8 cellular contexts compared by ENCODE assay signal in genomic region chr17:41965694-41966375, GRCh38. TPM values are rescaled to one million over a fixed set of nuclear protein-coding genes. Genes with fewer than 3 reads are reported as not detected.
DNase-seq lines count a peak whose midpoint lies in the region; ATAC-seq and TF ChIP-seq lines count a peak whose summit lies in the region.

No MANE protein-coding gene starts in this region.

- POLR2A ChIA-PET in activated CD8-positive, alpha-beta T cell treated with anti-CD3 and anti-CD28 coated beads for 36 hours (lab: Charles Lee), result interaction anchor here (1.1 to 6.0 kb wide), 8 partner anchors 10 to 275 kb away, joined by 3 to 41 read pairs (median 5); partner anchors contain the start of gene DNAJC7

- peaks cover 21% of the 10 kb centered on the region for H3K4me1 ChIP-seq in effector memory CD4-positive, alpha-beta T cell (ENCODE audit: control insufficient read depth, insufficient read depth, low read length, poor library complexity, severe bottlenecking)
- peaks cover 32% of the 10 kb centered on the region for H3K4me1 ChIP-seq in mononuclear cell (ENCODE audit: insufficient read depth, low read length)

- peak overlapping the region; percentile 88 for H3K27ac Mint-ChIP-seq in activated CD8-positive, alpha-beta T cell treated with anti-CD3 and anti-CD28 coated beads for 36 hours

- H3K27ac ChIP-seq in C4-2B, result peak overlapping the region; percentile 84
- peak overlapping the region; percentile 73 for H3K27ac ChIP-seq in effector memory CD4-positive, alpha-beta T cell (ENCODE audit: insufficient read depth, low read length, poor library complexity, severe bottlenecking)

- ATAC-seq in activated CD8-positive, alpha-beta T cell treated with anti-CD3 and anti-CD28 coated beads for 36 hours, result peak; percentile 59

- H3K4me1 Mint-ChIP-seq in activated CD8-positive, alpha-beta T cell treated with anti-CD3 and anti-CD28 coated beads for 36 hours (ENCODE audit: low read depth), result peaks cover 35% of the 10 kb centered on the region

- no peaks in the 10 kb centered on the region for H3K27me3 Mint-ChIP-seq in activated CD8-positive, alpha-beta T cell treated with anti-CD3 and anti-CD28 coated beads for 36 hours

- H3K36me3 Mint-ChIP-seq in activated CD8-positive, alpha-beta T cell treated with anti-CD3 and anti-CD28 coated beads for 36 hours (ENCODE audit: low read depth), result peaks cover 11% of the 10 kb centered on the region

- CTCF ChIA-PET in activated CD8-positive, alpha-beta T cell treated with anti-CD3 and anti-CD28 coated beads for 36 hours (lab: Charles Lee), result interaction anchor here (0.9 to 3.8 kb wide), 15 partner anchors 10 to 561 kb away, joined by 3 to 13 read pairs (median 4); partner anchors contain the start of genes DHX58, DNAJC7 and ODAD4

- intact Hi-C loops in activated CD8-positive, alpha-beta T cell treated with anti-CD3 and anti-CD28 coated beads for 36 hours (cut with micrococcal nuclease), result no loop called here

- no peaks in the 10 kb centered on the region for H3K9me3 ChIP-seq in effector memory CD4-positive, alpha-beta T cell (ENCODE audit: control insufficient read depth, low read length)
- no peaks in the 10 kb centered on the region for H3K9me3 ChIP-seq in mononuclear cell (ENCODE audit: low read depth, low read length)

- peak overlapping the region; percentile 85 for H3K4me3 ChIP-seq in HFF-Myc (replicated peaks; ENCODE audit: low read depth, low read length)
- peak overlapping the region; percentile 85 for H3K4me3 ChIP-seq in effector memory CD4-positive, alpha-beta T cell (ENCODE audit: insufficient read depth, low read depth, low read length, poor library complexity, severe bottlenecking)
- H3K4me3 ChIP-seq in mononuclear cell (ENCODE audit: low read length), result peak overlapping the region; percentile 80

- no peaks in the 10 kb centered on the region for H3K9me3 Mint-ChIP-seq in activated CD8-positive, alpha-beta T cell treated with anti-CD3 and anti-CD28 coated beads for 36 hours

- no peak for TF ChIP-seq CTCF in C4-2B (conservative IDR thresholded peaks at IDR 0.05)
- no peak for TF ChIP-seq CTCF in HFF-Myc (IDR thresholded peaks at IDR 0.05; ENCODE audit: low read depth, low read length, missing control alignments)
- TF ChIP-seq CTCF in activated CD8-positive, alpha-beta T cell treated with anti-CD3 and anti-CD28 coated beads for 36 hours (IDR thresholded peaks at IDR 0.05), result no peak

- DNase-seq in HFF-Myc (ENCODE audit: extremely low read depth, low read depth) (no peak), NCI-H226 (peak; percentile 58), COLO829 (ENCODE audit: low spot score) (no peak)
- DNase-seq in activated CD8-positive, alpha-beta T cell treated with anti-CD3 and anti-CD28 coated beads for 36 hours, result peak; percentile 77
- DNase-seq in effector memory CD4-positive, alpha-beta T cell, result peak; percentile 50 to 64 (median 52)
- peak; percentile 35 for DNase-seq in stimulated activated CD8-positive, alpha-beta memory T cell treated with anti-CD3 and anti-CD28 coated beads, Interleukin-7, amount 100 ng/mL, for 24 hours (ENCODE audit: low read depth)

- no peaks in the 10 kb centered on the region for H3K27me3 ChIP-seq in effector memory CD4-positive, alpha-beta T cell (replicated peaks; ENCODE audit: control insufficient read depth, insufficient read depth, low read length, poor library complexity, severe bottlenecking)
- no peaks in the 10 kb centered on the region for H3K27me3 ChIP-seq in mononuclear cell (ENCODE audit: insufficient read depth, low read length)

- peaks cover 4% of the 10 kb centered on the region for H3K36me3 ChIP-seq in effector memory CD4-positive, alpha-beta T cell (ENCODE audit: control insufficient read depth, insufficient read depth, low read length)

- H3K4me3 Mint-ChIP-seq in activated CD8-positive, alpha-beta T cell treated with anti-CD3 and anti-CD28 coated beads for 36 hours, result peak overlapping the region; percentile 82

RNA-seq across cellular contexts. Expression of gene CNP, which starts 0.8 kb away (rescaled TPM):
- 10 to 100 TPM; 50.1 to 54.5 TPM for total RNA-seq in activated CD8-positive, alpha-beta T cell treated with anti-CD3 and anti-CD28 coated beads for 36 hours
- 16.7 TPM for total RNA-seq in mononuclear cell

RNA-seq across cellular contexts. Expression of gene ODAD4, which starts 35.4 kb away (rescaled TPM):
- 1 to 10 TPM in 1 of 2 experiments, under 1 TPM in 1; 0.81 to 1.4 TPM for total RNA-seq in activated CD8-positive, alpha-beta T cell treated with anti-CD3 and anti-CD28 coated beads for 36 hours
- not detected for total RNA-seq in mononuclear cell

RNA-seq across cellular contexts. Expression of gene ACLY, which starts 47.1 kb away (rescaled TPM):
- 100 to 1,000 TPM; 185 to 186 TPM for total RNA-seq in activated CD8-positive, alpha-beta T cell treated with anti-CD3 and anti-CD28 coated beads for 36 hours
- 23.8 TPM for total RNA-seq in mononuclear cell

RNA-seq across cellular contexts. Expression of gene DNAJC7, which starts 51.4 kb away (rescaled TPM):
- total RNA-seq in activated CD8-positive, alpha-beta T cell treated with anti-CD3 and anti-CD28 coated beads for 36 hours, result 10 to 100 TPM; 86.7 to 90.3 TPM
- total RNA-seq in mononuclear cell, result 110 TPM

RNA-seq across cellular contexts. Expression of gene NKIRAS2, which starts 54.1 kb away (rescaled TPM):
- total RNA-seq in activated CD8-positive, alpha-beta T cell treated with anti-CD3 and anti-CD28 coated beads for 36 hours, result 10 to 100 TPM; 13.8 to 15.0 TPM
- total RNA-seq in mononuclear cell, result 21.5 TPM

Comparison
In these comparisons a context has a peak if more than half of its experiments do, and no peak if none do; other contexts are left out.
1. DNase-seq: peak in NCI-H226 (single experiment), activated CD8-positive, alpha-beta T cell treated with anti-CD3 and anti-CD28 coated beads for 36 hours (single experiment), effector memory CD4-positive, alpha-beta T cell (3 of 3) and stimulated activated CD8-positive, alpha-beta memory T cell treated with anti-CD3 and anti-CD28 coated beads, Interleukin-7, amount 100 ng/mL, for 24 hours (single experiment); none in HFF-Myc (single experiment) and COLO829 (single experiment).
2. Peak in every context shown above with its lines, with median percentiles within 50 percentile points of each other: H3K4me3 ChIP-seq.